Comparison of ENCODE assay signal across 19 cellular contexts in genomic region chr16:28495795-28496749, GRCh38. TPM values are rescaled to one million over a fixed set of nuclear protein-coding genes. Genes with fewer than 3 reads are reported as not detected.
DNase-seq lines count a peak whose midpoint lies in the region; ATAC-seq, FAIRE-seq and TF ChIP-seq lines count a peak whose summit lies in the region.
"Had no signal": no experiment of that assay in that cellular context is flagged by ENCODE, and none has a peak within 500 bp of the region (broad histone marks: within the 10 kb centered on the region; RNA-seq: fewer than 3 reads in every experiment).

No MANE protein-coding gene starts in this region.

- POLR2A ChIA-PET in K562 (lab: Yijun Ruan, JAX) = no interaction called here
- POLR2A ChIA-PET in PC-3 (lab: Charles Lee; ENCODE audit: unreplicated experiment) = no interaction called here

- no peak for ATAC-seq in K562
- ATAC-seq in body of pancreas = no peak
- no peak for ATAC-seq in PC-3
- ATAC-seq in HG02970 (IDR thresholded peaks at IDR 0.05; ENCODE audit: low FRiP score, unreplicated experiment) = no peak

- no peak for TF ChIP-seq RAD21 in K562 (CRISPR knock-in tag; conservative IDR thresholded peaks at IDR 0.05 in 1 of 2, IDR thresholded peaks at IDR 0.05 in 1 of 2)

- H3K9me3 Mint-ChIP-seq in CD14-positive monocyte (peaks cover 0 to 1% (median 0%) of the 10 kb centered on the region in 7 donors), neural crest cell (no peaks in the 10 kb centered on the region)

- FAIRE-seq in K562 (lab: Jason Lieb, UNC) = no peak

- in situ Hi-C loops in K562 (cut with MboI) = loop anchor here (25.0 kb wide), 1 partner anchor 1716 kb away; no protein-coding TSS in a partner anchor

- peaks cover 0 to 1% (median 0%) of the 10 kb centered on the region in 3 donors for H3K27me3 Mint-ChIP-seq in CD14-positive monocyte (ENCODE audit: low read depth in 3 of 3)
- H3K27me3 Mint-ChIP-seq in neural crest cell (ENCODE audit: low read depth) = no peaks in the 10 kb centered on the region

- H3K4me1 ChIP-seq in K562 (replicated peaks in 1 of 2; ENCODE audit: control insufficient read depth in 2 of 2, insufficient read depth in 2 of 2, low read length in 2 of 2) = peaks cover 13 to 55% of the 10 kb centered on the region in 2 experiments
- no peaks in the 10 kb centered on the region for H3K4me1 ChIP-seq in body of pancreas
- H3K4me1 ChIP-seq in PC-3 (ENCODE audit: insufficient read depth, low read length) = no peaks in the 10 kb centered on the region

- no peak overlapping the region for H3K4me2 ChIP-seq in K562 (ENCODE audit: insufficient read depth, low read length)
- no peak overlapping the region for H3K4me2 ChIP-seq in PC-3 (ENCODE audit: low read length)

- H3K27ac ChIP-seq in HL-60 (replicated peaks) (peak overlapping the region; percentile 99), K562 (ENCODE audit: extremely low read depth, low read depth, low read length) (no peak overlapping the region), body of pancreas (no peak overlapping the region), PC-3 (ENCODE audit: low read length) (no peak overlapping the region)
- H3K27ac ChIP-seq: RWPE1 had no signal

- peak overlapping the region; percentile 60 for H3K4me3 ChIP-seq in HL-60 (replicated peaks; ENCODE audit: insufficient read depth, low read length)
- no peak overlapping the region for H3K4me3 ChIP-seq in K562
- no peak overlapping the region for H3K4me3 ChIP-seq in body of pancreas
- no peak overlapping the region for H3K4me3 ChIP-seq in PC-3 (ENCODE audit: low read length)

- H3K27ac Mint-ChIP-seq in CD14-positive monocyte (peak overlapping the region; percentile 99 to 100 (median 100)), neural crest cell (ENCODE audit: unreplicated experiment) (peak overlapping the region; percentile 90)

- peak overlapping the region; percentile 89 to 99 for H3K4me3 Mint-ChIP-seq in CD14-positive monocyte
- no peak overlapping the region for H3K4me3 Mint-ChIP-seq in neural crest cell

- no peaks in the 10 kb centered on the region for H3K9me1 ChIP-seq in K562 (ENCODE audit: control insufficient read depth, insufficient read depth, low read length)

- H4K20me1 ChIP-seq in K562 (replicated peaks; ENCODE audit: control insufficient read depth, insufficient read depth, low read length) = no peaks in the 10 kb centered on the region
- H4K20me1 ChIP-seq in PC-3 (ENCODE audit: low read length) = no peaks in the 10 kb centered on the region

- H3K9ac ChIP-seq in K562 (ENCODE audit: insufficient read depth in 1 of 2, low read depth in 2 of 2, low read length in 2 of 2) = peak overlapping the region in 1 of 2 experiments; percentile 87; a peak in 2 of 4 replicates
- no peak overlapping the region for H3K9ac ChIP-seq in PC-3 (ENCODE audit: low read length)

- TF ChIP-seq CTCF in CD14-positive monocyte (IDR thresholded peaks at IDR 0.05) (no peak), HL-60 (IDR thresholded peaks at IDR 0.05; ENCODE audit: insufficient read depth, low read length) (no peak), K562 (IDR thresholded peaks at IDR 0.05 in 2 of 3, conservative IDR thresholded peaks at IDR 0.05 in 1 of 3; ENCODE audit: insufficient read depth in 2 of 3, low read depth in 1 of 3, low read length in 3 of 3) (no peak), neural crest cell (conservative IDR thresholded peaks at IDR 0.05) (no peak), body of pancreas (IDR thresholded peaks at IDR 0.05) (no peak), PC-3 (conservative IDR thresholded peaks at IDR 0.05; ENCODE audit: low read depth, low read length) (no peak)

- no peak overlapping the region for H2AFZ ChIP-seq in K562 (ENCODE audit: low read depth, low read length)
- H2AFZ ChIP-seq in PC-3 (ENCODE audit: low read length) = no peak overlapping the region

- H3F3A ChIP-seq in PC-3 (ENCODE audit: low read length, unreplicated experiment) = no peaks in the 10 kb centered on the region

- WGBS in K562 (ENCODE audit: insufficient coverage, low coverage, missing lambda C conversion rate) = 70% methylated on average over 12 of the region's 20 CpGs
- 83 to 88% methylated on average over 19 to 20 of the region's 20 CpGs for WGBS in body of pancreas, 2 donors

- peaks cover 6% of the 10 kb centered on the region; the same call in 2 of the 3 replicates for H3K79me2 ChIP-seq in K562 (ENCODE audit: control insufficient read depth, insufficient read depth, low read length)
- 0 out of 2 replicates have a peak, but pooled peaks cover 4% of the 10 kb centered on the region for H3K79me2 ChIP-seq in PC-3 (ENCODE audit: low read length)

- H3K36me3 ChIP-seq in K562 (ENCODE audit: control insufficient read depth, insufficient read depth, low read length) (no peaks in the 10 kb centered on the region), body of pancreas (replicated peaks in 1 of 2; ENCODE audit: insufficient read depth in 1 of 2, low read depth in 2 of 2) (no peaks in the 10 kb centered on the region), PC-3 (ENCODE audit: low read depth, low read length) (no peaks in the 10 kb centered on the region)
- H3K36me3 ChIP-seq: esophagus muscularis mucosa had no signal

- intact Hi-C loops in CD14-positive monocyte (cut with micrococcal nuclease) (loop anchor here in 1 of 2 donors (5.0 kb wide), 1 partner anchor 51 kb away; no protein-coding TSS in a partner anchor), K562 (cut with micrococcal nuclease) (no loop called here), body of pancreas (cut with DNase I) (loop anchor here (5.0 kb wide), 1 partner anchor 41 kb away; the partner anchor contains the start of gene NUPR1), PC-3 (cut with micrococcal nuclease) (no loop called here)

- no peaks in the 10 kb centered on the region for H3K9me2 ChIP-seq in PC-3 (replicated peaks; ENCODE audit: low read length)

- BruUV-seq in K562 (replicated peaks; lab: Mats Ljungman, UMichigan) (no TSS peak), PC-3 (replicated peaks; lab: Mats Ljungman, UMichigan) (no TSS peak)

- TF ChIP-seq EP300 in K562 (IDR thresholded peaks at IDR 0.05; ENCODE audit: low read length) = no peak

- H3K27me3 ChIP-seq in HL-60 (ENCODE audit: insufficient read depth, poor library complexity, severe bottlenecking) (no peaks in the 10 kb centered on the region), K562 (ENCODE audit: control insufficient read depth in 2 of 2, insufficient read depth in 2 of 2, low read length in 2 of 2) (0 out of 5 replicates have a peak, but pooled peaks cover 0 to under 1% of the 10 kb centered on the region in 2 experiments), body of pancreas (no peaks in the 10 kb centered on the region), PC-3 (ENCODE audit: low read length) (no peaks in the 10 kb centered on the region)

- H3K36me3 Mint-ChIP-seq in CD14-positive monocyte (peaks cover 42 to 51% of the 10 kb centered on the region in 2 donors), neural crest cell (ENCODE audit: low read depth) (no peaks in the 10 kb centered on the region)

- CTCF ChIA-PET in K562 (lab: Yijun Ruan, JAX; ENCODE audit: low intra/inter-chr PET ratio) (no interaction called here), PC-3 (lab: Charles Lee) (no interaction called here)

- no peak for DNase-seq in CD14-positive monocyte (ENCODE audit: low spot score)
- DNase-seq in HL-60 (ENCODE audit: low read depth in 1 of 2, low spot score in 1 of 2) = no peak
- no peak for DNase-seq in K562 (ENCODE audit: extremely low read depth in 1 of 4, low spot score in 3 of 4)
- no peak for DNase-seq in neural crest cell (ENCODE audit: low read depth, low spot score)
- no peak for DNase-seq in body of pancreas
- no peak for DNase-seq in PC-3
- DNase-seq in amygdala (lab: John Stamatoyannopoulos, UW) = no peak
- DNase-seq: HCEC 1CT; NCI-H1048; stimulated activated CD4-positive, alpha-beta T cell treated with anti-CD3 and anti-CD28 coated beads, Interleukin-2, amount 100 ng/mL, for 48 hours; stimulated activated naive CD4-positive, alpha-beta T cell treated with Interleukin-2 at 50 U/mL for 16 hours had no signal

- TF ChIP-seq POLR2A in K562 (conservative IDR thresholded peaks at IDR 0.05) (no peak), body of pancreas (IDR thresholded peaks at IDR 0.05) (no peak)

- H3K4me1 Mint-ChIP-seq in CD14-positive monocyte (peaks cover 65% of the 10 kb centered on the region), neural crest cell (peaks cover 14% of the 10 kb centered on the region)

- H3K9me3 ChIP-seq in K562 (replicated peaks; ENCODE audit: control insufficient read depth, insufficient read depth, low read depth, low read length) (no peaks in the 10 kb centered on the region), body of pancreas (no peaks in the 10 kb centered on the region), PC-3 (ENCODE audit: low read length) (no peaks in the 10 kb centered on the region)
- H3K9me3 ChIP-seq: esophagus muscularis mucosa had no signal

RNA-seq across cellular contexts. Expression of gene APOBR, which starts 1.6 kb away (rescaled TPM):
- polyA plus RNA-seq in CD14-positive monocyte = 1 to 10 TPM; 1.9 to 3.8 TPM
- 0.95 and 1.1 TPM in 2 replicates for total RNA-seq in K562 (2011; cell fraction: chromatin; rRNA removed; ENCODE audit: low replicate concordance)
- 0.83 and 1.6 TPM in 2 replicates for total RNA-seq in K562 (2011; cell fraction: nucleolus; rRNA removed)
- 2.0 and 2.8 TPM in 2 replicates for total RNA-seq in K562 (2011; cell fraction: nucleoplasm; rRNA removed)
- 3.6 and 3.8 TPM in 2 replicates for total RNA-seq in K562 (2014; rRNA removed)
- 0.25 and 0.32 TPM in 2 replicates for total RNA-seq in K562 (2014; rRNA removed; fragmentation: Illumina TruSeq; extraction: Trizol)
- total RNA-seq in K562 (2015; rRNA removed; fragmentation: Illumina TruSeq; extraction: Trizol) = 1.9 and 2.3 TPM in 2 replicates
- total RNA-seq in K562 (2021) = 3.2 and 4.3 TPM in 2 replicates
- polyA plus RNA-seq in K562 (2011; rRNA removed) = 0.67 and 2.0 TPM in 2 replicates
- polyA plus RNA-seq in K562 (2011; cell fraction: cytosol; rRNA removed) = 1.3 and 1.8 TPM in 2 replicates
- 1.6 and 2.0 TPM in 2 replicates for polyA plus RNA-seq in K562 (2011; cell fraction: nucleus; rRNA removed)
- 10.4 and 17.7 TPM in 2 replicates for polyA plus RNA-seq in K562 (2012)
- polyA plus RNA-seq in K562 (2014; fragmentation: Illumina TruSeq; extraction: Trizol) = 3.8 and 7.3 TPM in 2 replicates
- polyA plus RNA-seq in K562 (2014; fragmentation: Nextera tagmentation; extraction: Ambion mirVana) = under 1 TPM in 1 of 2 experiments, not detected in 1; 0.08 TPM
- polyA plus RNA-seq in K562 (2014; rRNA removed) = 4.2 and 6.1 TPM in 2 replicates
- polyA minus RNA-seq in K562 (2011; rRNA and poly(A)+ RNA removed) = 0.46 and 1.0 TPM in 2 replicates
- 1.1 and 4.8 TPM in 2 replicates for polyA minus RNA-seq in K562 (2011; cell fraction: cytosol; rRNA and poly(A)+ RNA removed)
- polyA minus RNA-seq in K562 (2011; cell fraction: nucleus; rRNA and poly(A)+ RNA removed) = 0.27 and 0.67 TPM in 2 replicates
- total RNA-seq in neural crest cell = 0.14 TPM in 1 of 2 replicates, not detected in the other
- total RNA-seq in body of pancreas = 1 to 10 TPM; 1.0 to 2.0 TPM
- total RNA-seq in PC-3 (2014; rRNA removed) = 0.04 TPM in 1 of 2 replicates, not detected in the other
- total RNA-seq: pulmonary artery endothelial cell had no signal
- polyA plus RNA-seq: BJ had no signal

RNA-seq across cellular contexts. Expression of gene CLN3, which starts 4.2 kb away (rescaled TPM):
- polyA plus RNA-seq in CD14-positive monocyte (10 to 100 TPM; 37.0 to 50.2 TPM), K562 (2011; rRNA removed) (12.5 and 24.8 TPM in 2 replicates), K562 (2014; fragmentation: Illumina TruSeq; extraction: Trizol) (20.9 and 30.5 TPM in 2 replicates), K562 (2014; fragmentation: Nextera tagmentation; extraction: Ambion mirVana) (1 to 10 TPM; 2.5 to 3.1 TPM), K562 (2014; rRNA removed) (12.7 and 19.9 TPM in 2 replicates)
- 22.3 and 64.5 TPM in 2 replicates for total RNA-seq in K562 (2011; cell fraction: chromatin; rRNA removed; ENCODE audit: low replicate concordance)
- 58.5 and 75.0 TPM in 2 replicates for total RNA-seq in K562 (2011; cell fraction: nucleolus; rRNA removed)
- 42.4 and 43.9 TPM in 2 replicates for total RNA-seq in K562 (2011; cell fraction: nucleoplasm; rRNA removed)
- total RNA-seq in K562 (2014; rRNA removed) (11.0 and 11.1 TPM in 2 replicates), K562 (2014; rRNA removed; fragmentation: Illumina TruSeq; extraction: Trizol) (4.5 and 5.6 TPM in 2 replicates), K562 (2015; rRNA removed; fragmentation: Illumina TruSeq; extraction: Trizol) (11.6 and 11.9 TPM in 2 replicates), K562 (2021) (27.1 and 31.9 TPM in 2 replicates), neural crest cell (34.4 and 34.6 TPM in 2 replicates), body of pancreas (10 to 100 TPM; 28.0 to 29.6 TPM), PC-3 (2014; rRNA removed) (10.7 and 13.3 TPM in 2 replicates)
- 24.2 and 33.1 TPM in 2 replicates for polyA plus RNA-seq in K562 (2011; cell fraction: cytosol; rRNA removed)
- polyA plus RNA-seq in K562 (2011; cell fraction: nucleus; rRNA removed) = 64.4 and 76.3 TPM in 2 replicates
- 33.2 and 44.8 TPM in 2 replicates for polyA plus RNA-seq in K562 (2012)
- 12.0 and 15.9 TPM in 2 replicates for polyA minus RNA-seq in K562 (2011; rRNA and poly(A)+ RNA removed)
- polyA minus RNA-seq in K562 (2011; cell fraction: cytosol; rRNA and poly(A)+ RNA removed) = 8.6 and 11.5 TPM in 2 replicates
- polyA minus RNA-seq in K562 (2011; cell fraction: nucleus; rRNA and poly(A)+ RNA removed) = 12.5 and 19.0 TPM in 2 replicates

RNA-seq across cellular contexts. Expression of gene IL27, which starts 10.6 kb away (rescaled TPM):
- polyA plus RNA-seq in CD14-positive monocyte = 1 to 10 TPM in 1 of 2 donors, under 1 TPM in 1; 0.43 to 1.2 TPM
- total RNA-seq in K562 (2011; cell fraction: chromatin; rRNA removed; ENCODE audit: low replicate concordance) = not detected in 2 replicates
- total RNA-seq in K562 (2011; cell fraction: nucleolus; rRNA removed) = not detected in 2 replicates
- total RNA-seq in K562 (2011; cell fraction: nucleoplasm; rRNA removed) = not detected in 2 replicates
- total RNA-seq in K562 (2014; rRNA removed) = not detected in 2 replicates
- not detected in 2 replicates for total RNA-seq in K562 (2014; rRNA removed; fragmentation: Illumina TruSeq; extraction: Trizol)
- total RNA-seq in K562 (2015; rRNA removed; fragmentation: Illumina TruSeq; extraction: Trizol) = not detected in 2 replicates
- not detected in 2 replicates for total RNA-seq in K562 (2021)
- not detected in 2 replicates for polyA plus RNA-seq in K562 (2011; rRNA removed)
- polyA plus RNA-seq in K562 (2011; cell fraction: cytosol; rRNA removed) = not detected in 2 replicates
- polyA plus RNA-seq in K562 (2011; cell fraction: nucleus; rRNA removed) = not detected in 2 replicates
- not detected in 2 replicates for polyA plus RNA-seq in K562 (2012)
- polyA plus RNA-seq in K562 (2014; fragmentation: Illumina TruSeq; extraction: Trizol) = not detected in 2 replicates
- polyA plus RNA-seq in K562 (2014; fragmentation: Nextera tagmentation; extraction: Ambion mirVana) = not detected
- polyA plus RNA-seq in K562 (2014; rRNA removed) = not detected in 2 replicates
- polyA minus RNA-seq in K562 (2011; rRNA and poly(A)+ RNA removed) = not detected in 2 replicates
- not detected in 2 replicates for polyA minus RNA-seq in K562 (2011; cell fraction: cytosol; rRNA and poly(A)+ RNA removed)
- polyA minus RNA-seq in K562 (2011; cell fraction: nucleus; rRNA and poly(A)+ RNA removed) = not detected in 2 replicates
- not detected in 2 replicates for total RNA-seq in neural crest cell
- total RNA-seq in body of pancreas = not detected
- not detected in 2 replicates for total RNA-seq in PC-3 (2014; rRNA removed)
- total RNA-seq: esophagus muscularis mucosa, G401, HT1080, mesenteric fat pad, pulmonary artery endothelial cell had no signal
- polyA plus RNA-seq: BJ had no signal

RNA-seq across cellular contexts. Expression of gene NPIPB7, which starts 23.9 kb away (rescaled TPM):
- not detected for polyA plus RNA-seq in CD14-positive monocyte
- total RNA-seq in K562 (2011; cell fraction: chromatin; rRNA removed; ENCODE audit: low replicate concordance) = not detected in 2 replicates
- not detected in 2 replicates for total RNA-seq in K562 (2011; cell fraction: nucleolus; rRNA removed)
- not detected in 2 replicates for total RNA-seq in K562 (2011; cell fraction: nucleoplasm; rRNA removed)
- not detected in 2 replicates for total RNA-seq in K562 (2014; rRNA removed)
- not detected in 2 replicates for total RNA-seq in K562 (2014; rRNA removed; fragmentation: Illumina TruSeq; extraction: Trizol)
- not detected in 2 replicates for total RNA-seq in K562 (2015; rRNA removed; fragmentation: Illumina TruSeq; extraction: Trizol)
- total RNA-seq in K562 (2021) = not detected in 2 replicates
- not detected in 2 replicates for polyA plus RNA-seq in K562 (2011; rRNA removed)
- not detected in 2 replicates for polyA plus RNA-seq in K562 (2011; cell fraction: cytosol; rRNA removed)
- polyA plus RNA-seq in K562 (2011; cell fraction: nucleus; rRNA removed) = not detected in 2 replicates
- not detected in 2 replicates for polyA plus RNA-seq in K562 (2012)
- polyA plus RNA-seq in K562 (2014; fragmentation: Illumina TruSeq; extraction: Trizol) = not detected in 2 replicates
- polyA plus RNA-seq in K562 (2014; fragmentation: Nextera tagmentation; extraction: Ambion mirVana) = under 1 TPM in 1 of 2 experiments, not detected in 1; 0.07 TPM
- not detected in 2 replicates for polyA plus RNA-seq in K562 (2014; rRNA removed)
- not detected in 2 replicates for polyA minus RNA-seq in K562 (2011; rRNA and poly(A)+ RNA removed)
- not detected in 2 replicates for polyA minus RNA-seq in K562 (2011; cell fraction: cytosol; rRNA and poly(A)+ RNA removed)
- polyA minus RNA-seq in K562 (2011; cell fraction: nucleus; rRNA and poly(A)+ RNA removed) = not detected in 2 replicates
- 0.32 and 0.56 TPM in 2 replicates for total RNA-seq in neural crest cell
- total RNA-seq in body of pancreas = not detected
- total RNA-seq in PC-3 (2014; rRNA removed) = not detected in 2 replicates
- total RNA-seq: G401, HT1080, mesenteric fat pad, pulmonary artery endothelial cell had no signal
- polyA plus RNA-seq: BJ had no signal

RNA-seq across cellular contexts. Expression of gene NUPR1, which starts 42.7 kb away (rescaled TPM):
- polyA plus RNA-seq in CD14-positive monocyte (1 to 10 TPM in 1 of 2 donors, not detected in 1; 1.9 TPM), K562 (2011; rRNA removed) (0.11 and 0.34 TPM in 2 replicates), K562 (2014; fragmentation: Illumina TruSeq; extraction: Trizol) (0.08 and 1.00 TPM in 2 replicates), K562 (2014; fragmentation: Nextera tagmentation; extraction: Ambion mirVana) (under 1 TPM; 0.08 to 0.21 TPM), K562 (2014; rRNA removed) (0.09 and 0.34 TPM in 2 replicates)
- 0.07 TPM in 1 of 2 replicates, not detected in the other for total RNA-seq in K562 (2011; cell fraction: chromatin; rRNA removed; ENCODE audit: low replicate concordance)
- under 0.01 TPM in 2 replicates for total RNA-seq in K562 (2011; cell fraction: nucleolus; rRNA removed)
- 0.15 TPM in 1 of 2 replicates, not detected in the other for total RNA-seq in K562 (2011; cell fraction: nucleoplasm; rRNA removed)
- total RNA-seq in K562 (2014; rRNA removed) (0.27 and 0.86 TPM in 2 replicates), K562 (2014; rRNA removed; fragmentation: Illumina TruSeq; extraction: Trizol) (0.07 TPM in 1 of 2 replicates, not detected in the other), K562 (2015; rRNA removed; fragmentation: Illumina TruSeq; extraction: Trizol) (0.40 and 0.64 TPM in 2 replicates), K562 (2021) (0.56 and 1.5 TPM in 2 replicates), neural crest cell (not detected in 2 replicates), body of pancreas (10 to 100 TPM; 32.0 to 92.4 TPM), PC-3 (2014; rRNA removed) (9.2 and 16.5 TPM in 2 replicates)
- 0.03 and 0.06 TPM in 2 replicates for polyA plus RNA-seq in K562 (2011; cell fraction: cytosol; rRNA removed)
- polyA plus RNA-seq in K562 (2011; cell fraction: nucleus; rRNA removed) = not detected in 2 replicates
- polyA plus RNA-seq in K562 (2012) = 0.39 and 35.5 TPM in 2 replicates
- polyA minus RNA-seq in K562 (2011; rRNA and poly(A)+ RNA removed) = 0.03 TPM in 1 of 2 replicates, not detected in the other
- polyA minus RNA-seq in K562 (2011; cell fraction: cytosol; rRNA and poly(A)+ RNA removed) = not detected in 2 replicates
- polyA minus RNA-seq in K562 (2011; cell fraction: nucleus; rRNA and poly(A)+ RNA removed) = not detected in 2 replicates
